8 cellular contexts compared by ENCODE assay signal in genomic region chr5:59799668-59800374, GRCh38.
DNase-seq lines count a peak whose midpoint lies in the region; ATAC-seq and TF ChIP-seq lines count a peak whose summit lies in the region.

No MANE protein-coding gene starts in this region.

- ATAC-seq in GM19324 (IDR thresholded peaks at IDR 0.05; ENCODE audit: low FRiP score, unreplicated experiment) (peak; percentile 42), HG03196 (IDR thresholded peaks at IDR 0.05; ENCODE audit: unreplicated experiment) (peak; percentile 54)
- ATAC-seq in stimulated activated effector memory CD8-positive, alpha-beta T cell treated with anti-CD3 and anti-CD28 coated beads, Interleukin-12 subunit alpha, Interleukin-12 subunit beta, amount 100 ng/mL, for 72 hours: peak; percentile 65

- TF ChIP-seq CTCF in brain (conservative IDR thresholded peaks at IDR 0.05): peak; percentile 87 to 90

- DNase-seq in DMS53 (lab: John Stamatoyannopoulos, UW) (peak; percentile 73), NCI-H69 (lab: John Stamatoyannopoulos, UW) (peak; percentile 82), immature natural killer cell (peak; percentile 25 to 39 (median 38))
- DNase-seq in stimulated activated effector memory CD8-positive, alpha-beta T cell treated with anti-CD3 and anti-CD28 coated beads, Interleukin-12 subunit alpha, Interleukin-12 subunit beta, amount 100 ng/mL, for 72 hours (ENCODE audit: low spot score in 2 of 2): peak in 1 of 2 donors; percentile 52
- DNase-seq in activated CD4-positive, alpha-beta memory T cell treated with anti-CD3 and anti-CD28 coated beads, Interleukin-2, amount 10 ng/mL, durations not matched to agents 7 days and 5 days: no peak

- no peaks in the 10 kb centered on the region for H3K9me3 Mint-ChIP-seq in brain
- H3K9me3 Mint-ChIP-seq in immature natural killer cell: no peaks in the 10 kb centered on the region
- no peaks in the 10 kb centered on the region for H3K9me3 Mint-ChIP-seq in stimulated activated effector memory CD8-positive, alpha-beta T cell treated with anti-CD3 and anti-CD28 coated beads, Interleukin-12 subunit alpha, Interleukin-12 subunit beta, amount 100 ng/mL, for 72 hours
- H3K9me3 Mint-ChIP-seq in activated CD4-positive, alpha-beta memory T cell treated with anti-CD3 and anti-CD28 coated beads, Interleukin-2, amount 10 ng/mL, durations not matched to agents 7 days and 5 days: no peaks in the 10 kb centered on the region

- H3K27me3 Mint-ChIP-seq in brain: no peaks in the 10 kb centered on the region
- H3K27me3 Mint-ChIP-seq in immature natural killer cell (ENCODE audit: low read depth in 3 of 3): peaks cover 0 to 7% (median 0%) of the 10 kb centered on the region in 3 donors
- H3K27me3 Mint-ChIP-seq in activated CD4-positive, alpha-beta memory T cell treated with anti-CD3 and anti-CD28 coated beads, Interleukin-2, amount 10 ng/mL, durations not matched to agents 7 days and 5 days: peaks cover 11% of the 10 kb centered on the region

- H3K4me3 Mint-ChIP-seq in brain: no peak overlapping the region
- H3K4me3 Mint-ChIP-seq in immature natural killer cell: no peak overlapping the region
- no peak overlapping the region for H3K4me3 Mint-ChIP-seq in stimulated activated effector memory CD8-positive, alpha-beta T cell treated with anti-CD3 and anti-CD28 coated beads, Interleukin-12 subunit alpha, Interleukin-12 subunit beta, amount 100 ng/mL, for 72 hours
- no peak overlapping the region for H3K4me3 Mint-ChIP-seq in activated CD4-positive, alpha-beta memory T cell treated with anti-CD3 and anti-CD28 coated beads, Interleukin-2, amount 10 ng/mL, durations not matched to agents 7 days and 5 days

- POLR2A ChIA-PET in activated CD4-positive, alpha-beta memory T cell treated with anti-CD3 and anti-CD28 coated beads, Interleukin-2, amount 10 ng/mL, durations not matched to agents 7 days and 5 days (lab: Charles Lee): interaction anchor here (1.4 kb wide), 1 partner anchor 411 kb away, joined by 3 read pairs; no protein-coding TSS in a partner anchor

- H3K36me3 Mint-ChIP-seq in brain (no peaks in the 10 kb centered on the region), immature natural killer cell (no peaks in the 10 kb centered on the region)
- no peaks in the 10 kb centered on the region for H3K36me3 Mint-ChIP-seq in stimulated activated effector memory CD8-positive, alpha-beta T cell treated with anti-CD3 and anti-CD28 coated beads, Interleukin-12 subunit alpha, Interleukin-12 subunit beta, amount 100 ng/mL, for 72 hours
- H3K36me3 Mint-ChIP-seq in activated CD4-positive, alpha-beta memory T cell treated with anti-CD3 and anti-CD28 coated beads, Interleukin-2, amount 10 ng/mL, durations not matched to agents 7 days and 5 days (ENCODE audit: low read depth): no peaks in the 10 kb centered on the region

- H3K4me1 Mint-ChIP-seq in brain (no peaks in the 10 kb centered on the region), immature natural killer cell (no peaks in the 10 kb centered on the region)
- H3K4me1 Mint-ChIP-seq in stimulated activated effector memory CD8-positive, alpha-beta T cell treated with anti-CD3 and anti-CD28 coated beads, Interleukin-12 subunit alpha, Interleukin-12 subunit beta, amount 100 ng/mL, for 72 hours: no peaks in the 10 kb centered on the region
- no peaks in the 10 kb centered on the region for H3K4me1 Mint-ChIP-seq in activated CD4-positive, alpha-beta memory T cell treated with anti-CD3 and anti-CD28 coated beads, Interleukin-2, amount 10 ng/mL, durations not matched to agents 7 days and 5 days

- H3K27ac Mint-ChIP-seq in brain (no peak overlapping the region), immature natural killer cell (no peak overlapping the region)
- H3K27ac Mint-ChIP-seq in stimulated activated effector memory CD8-positive, alpha-beta T cell treated with anti-CD3 and anti-CD28 coated beads, Interleukin-12 subunit alpha, Interleukin-12 subunit beta, amount 100 ng/mL, for 72 hours: no peak overlapping the region
- H3K27ac Mint-ChIP-seq in activated CD4-positive, alpha-beta memory T cell treated with anti-CD3 and anti-CD28 coated beads, Interleukin-2, amount 10 ng/mL, durations not matched to agents 7 days and 5 days: no peak overlapping the region

- CTCF ChIA-PET in activated CD4-positive, alpha-beta memory T cell treated with anti-CD3 and anti-CD28 coated beads, Interleukin-2, amount 10 ng/mL, durations not matched to agents 7 days and 5 days (lab: Charles Lee): interaction anchor here (0.5 to 2.3 kb wide), 11 partner anchors 11 to 1162 kb away, joined by 3 to 19 read pairs (median 4); no protein-coding TSS in a partner anchor
